Comparison of ENCODE assay signal across 10 cellular contexts in genomic region chr10:112203328-112204076, GRCh38. TPM values are rescaled to one million over a fixed set of nuclear protein-coding genes. Genes with fewer than 3 reads are reported as not detected.
DNase-seq lines count a peak whose midpoint lies in the region; ATAC-seq and TF ChIP-seq lines count a peak whose summit lies in the region.
"Had no signal": no experiment of that assay in that cellular context is flagged by ENCODE, and none has a peak within 500 bp of the region (broad histone marks: within the 10 kb centered on the region; RNA-seq: fewer than 3 reads in every experiment).

No MANE protein-coding gene starts in this region.

- no peaks in the 10 kb centered on the region for H3K36me3 ChIP-seq in osteoblast (ENCODE audit: insufficient read depth, low read length)
- H3K36me3 ChIP-seq in BE2C = peaks cover 22% of the 10 kb centered on the region

- no peaks in the 10 kb centered on the region for H4K20me1 ChIP-seq in osteoblast (ENCODE audit: insufficient read depth, low read length)

- no peaks in the 10 kb centered on the region for H3K9me3 ChIP-seq in osteoblast (ENCODE audit: low read depth, low read length)
- H3K9me3 ChIP-seq in BE2C = no peaks in the 10 kb centered on the region

- H3K4me2 ChIP-seq in osteoblast (ENCODE audit: insufficient read depth, low read length) = no peak overlapping the region

- H3K4me1 ChIP-seq in osteoblast (ENCODE audit: insufficient read depth, low read length) (peaks cover 25% of the 10 kb centered on the region), BE2C (peaks cover 16% of the 10 kb centered on the region)

- ATAC-seq in GM18909 (IDR thresholded peaks at IDR 0.05; ENCODE audit: poor library complexity, unreplicated experiment) (peak; percentile 74), HG03439 (IDR thresholded peaks at IDR 0.05; ENCODE audit: unreplicated experiment) (peak; percentile 80)

- peaks cover 6% of the 10 kb centered on the region for H3K27me3 Mint-ChIP-seq in HFFc6 (ENCODE audit: insufficient read depth)

- H3K27me3 ChIP-seq in osteoblast (ENCODE audit: insufficient read depth, low read length) (no peaks in the 10 kb centered on the region), BE2C (no peaks in the 10 kb centered on the region)

- no peak for DNase-seq in HFFc6
- no peak for DNase-seq in osteoblast (ENCODE audit: insufficient read length, low spot score, missing footprints)
- DNase-seq in midbrain (lab: John Stamatoyannopoulos, UW) = no peak
- no peak for DNase-seq in BE2C
- DNase-seq in SW480 (ENCODE audit: low spot score) = no peak
- DNase-seq: activated T-cell treated with anti-CD3 and anti-CD28 coated beads, Interleukin-2, amount 50 U/mL, for 48 hours; SW 1271 had no signal

- H3K4me3 Mint-ChIP-seq in HFFc6 = no peak overlapping the region
- H3K4me3 Mint-ChIP-seq: nephron had no signal

- H3K27ac Mint-ChIP-seq in HFFc6 = peak overlapping the region; percentile 25; the same call in 1 of the 2 replicates
- H3K27ac Mint-ChIP-seq: nephron had no signal

- H3K4me3 ChIP-seq in osteoblast (ENCODE audit: insufficient read depth, low read length) (no peak overlapping the region), BE2C (ENCODE audit: low read depth, low read length) (no peak overlapping the region)

- no peaks in the 10 kb centered on the region for H3K79me2 ChIP-seq in osteoblast (ENCODE audit: insufficient read depth, low read length)

- TF ChIP-seq CTCF in HFFc6 (IDR thresholded peaks at IDR 0.05) (no peak), osteoblast (IDR thresholded peaks at IDR 0.05; ENCODE audit: extremely low read depth, low read depth, low read length) (no peak), BE2C (IDR thresholded peaks at IDR 0.05; ENCODE audit: low read depth, low read length) (no peak)

- no peaks in the 10 kb centered on the region for H3K36me3 Mint-ChIP-seq in HFFc6 (ENCODE audit: low read depth)

- H2AFZ ChIP-seq in osteoblast (ENCODE audit: low read length) = no peak overlapping the region

- no peaks in the 10 kb centered on the region for H3K9me3 Mint-ChIP-seq in HFFc6

- peak overlapping the region; percentile 68 for H3K27ac ChIP-seq in osteoblast (ENCODE audit: low read depth, low read length)

- peaks cover 42% of the 10 kb centered on the region for H3K4me1 Mint-ChIP-seq in HFFc6 (ENCODE audit: low read depth)
- H3K4me1 Mint-ChIP-seq: nephron had no signal

RNA-seq across cellular contexts. Expression of gene GPAM, which starts 19.9 kb away (rescaled TPM):
- total RNA-seq in HFFc6 (2021; fragmentation: NEBNext Ultra II Directional; extraction: Animal tissue kit (Norgen Biotek cat#: 25700)) = 10 to 100 TPM in 5 of 6 experiments, 1 to 10 TPM in 1; 7.4 to 14.7 (median 11.4) TPM
- total RNA-seq in osteoblast = 10.5 and 15.6 TPM in 2 replicates
- polyA plus RNA-seq in BE2C (2012; ENCODE audit: insufficient read depth, insufficient read length, low read depth) = 16.0 TPM
